ENCODE assay signal across 33 cellular contexts in genomic region chr21:17866590-17866989, GRCh38.
"Had no signal": no experiment of that assay in that cellular context is flagged by ENCODE, and none has a peak within 500 bp of the region (broad histone marks: within the 10 kb centered on the region; RNA-seq: fewer than 3 reads in every experiment).

No MANE protein-coding gene starts in this region.

- H3K27ac ChIP-seq: ascending aorta, VCaP had no signal

- H3K27me3 Mint-ChIP-seq: activated CD4-positive, alpha-beta memory T cell treated with anti-CD3 and anti-CD28 coated beads for 36 hours; activated CD4-positive, alpha-beta T cell treated with anti-CD3 and anti-CD28 coated beads, Interleukin-2, amount 10 ng/mL, durations not matched to agents 24 days and 14 days; activated CD8-positive, alpha-beta T cell treated with anti-CD3 and anti-CD28 coated beads for 36 hours; activated naive CD4-positive, alpha-beta T cell treated with anti-CD3 and anti-CD28 coated beads, Interleukin-2, amount 10 ng/mL, durations not matched to agents 7 days and 5 days; activated naive CD4-positive, alpha-beta T cell treated with anti-CD3 and anti-CD28 coated beads, Interleukin-2, amount 50 U/mL, for 24 hours; activated naive CD8-positive, alpha-beta T cell; activated naive CD8-positive, alpha-beta T cell treated with anti-CD3 and anti-CD28 coated beads, Interleukin-2, amount 10 ng/mL, durations not matched to agents 7 days and 5 days; activated naive CD8-positive, alpha-beta T cell treated with anti-CD3 and anti-CD28 coated beads, Interleukin-2, amount 50 U/mL, for 24 hours; activated T-helper 17 cell treated with anti-CD3 and anti-CD28 coated beads, Interleukin-2, amount 50 U/mL, for 72 hours had no signal

- H3K36me3 ChIP-seq: ascending aorta had no signal

- H3K27ac Mint-ChIP-seq: activated B cell treated with CpG ODN at 0.5 μM for 24 hours; activated CD4-positive, alpha-beta memory T cell treated with anti-CD3 and anti-CD28 coated beads for 36 hours; activated CD4-positive, alpha-beta T cell treated with anti-CD3 and anti-CD28 coated beads, Interleukin-2, amount 10 ng/mL, durations not matched to agents 24 days and 14 days; activated CD8-positive, alpha-beta T cell treated with anti-CD3 and anti-CD28 coated beads for 36 hours; activated naive CD4-positive, alpha-beta T cell treated with anti-CD3 and anti-CD28 coated beads, Interleukin-2, amount 50 U/mL, for 24 hours; activated naive CD8-positive, alpha-beta T cell; activated naive CD8-positive, alpha-beta T cell treated with anti-CD3 and anti-CD28 coated beads, Interleukin-2, amount 10 ng/mL, durations not matched to agents 7 days and 5 days; activated naive CD8-positive, alpha-beta T cell treated with anti-CD3 and anti-CD28 coated beads, Interleukin-2, amount 50 U/mL, for 24 hours; activated T-cell treated with anti-CD3 and anti-CD28 coated beads, Interleukin-2, amount 50 U/mL, for 72 hours; activated T-helper 1 cell treated with anti-CD3 and anti-CD28 coated beads, Interleukin-12 subunit alpha, Interleukin-12 subunit beta, Interleukin-2, Interleukin-4 antibody, amounts not matched to agents 30 ng/mL and 10 ng/mL and 1 ng/mL, durations not matched to agents 14 hours and 24 hours and 36 hours; activated T-helper 17 cell treated with anti-CD3 and anti-CD28 coated beads, Interleukin-2, amount 50 U/mL, for 72 hours; brain; T-helper 1 cell treated with Interleukin-12 subunit alpha and Interleukin-12 subunit beta and Interleukin-4 antibody, amounts not matched to agents 30 μg/mL and 1 μg/mL, for 36 hours; T-helper 2 cell treated with Interferon-gamma antibody and Interleukin-4, amounts not matched to agents 5 μg/mL and 100 μg/mL, for 36 hours had no signal

- ATAC-seq: activated CD8-positive, alpha-beta T cell treated with anti-CD3 and anti-CD28 coated beads for 36 hours; activated naive CD8-positive, alpha-beta T cell treated with anti-CD3 and anti-CD28 coated beads, Interleukin-2, amount 50 U/mL, for 24 hours; activated T-cell treated with anti-CD3 and anti-CD28 coated beads, Interleukin-2, amount 50 U/mL, for 4 hours; activated T-cell treated with anti-CD3 and anti-CD28 coated beads, Interleukin-2, amount 50 U/mL, for 72 hours; activated T-helper 17 cell treated with anti-CD3 and anti-CD28 coated beads, Interleukin-2, amount 50 U/mL, for 72 hours had no signal

- H3K4me3 Mint-ChIP-seq: activated B cell treated with CpG ODN at 0.5 μM for 24 hours; activated CD4-positive, alpha-beta memory T cell treated with anti-CD3 and anti-CD28 coated beads for 36 hours; activated CD4-positive, alpha-beta T cell treated with anti-CD3 and anti-CD28 coated beads, Interleukin-2, amount 10 ng/mL, durations not matched to agents 24 days and 14 days; activated CD8-positive, alpha-beta T cell treated with anti-CD3 and anti-CD28 coated beads for 36 hours; activated naive CD4-positive, alpha-beta T cell treated with anti-CD3 and anti-CD28 coated beads, Interleukin-2, amount 10 ng/mL, durations not matched to agents 7 days and 5 days; activated naive CD4-positive, alpha-beta T cell treated with anti-CD3 and anti-CD28 coated beads, Interleukin-2, amount 50 U/mL, for 24 hours; activated naive CD8-positive, alpha-beta T cell; activated naive CD8-positive, alpha-beta T cell treated with anti-CD3 and anti-CD28 coated beads, Interleukin-2, amount 10 ng/mL, durations not matched to agents 7 days and 5 days; activated naive CD8-positive, alpha-beta T cell treated with anti-CD3 and anti-CD28 coated beads, Interleukin-2, amount 50 U/mL, for 24 hours; activated T-cell treated with anti-CD3 and anti-CD28 coated beads, Interleukin-2, amount 50 U/mL, for 4 hours; activated T-cell treated with anti-CD3 and anti-CD28 coated beads, Interleukin-2, amount 50 U/mL, for 72 hours; activated T-helper 1 cell treated with anti-CD3 and anti-CD28 coated beads, Interleukin-12 subunit alpha, Interleukin-12 subunit beta, Interleukin-2, Interleukin-4 antibody, amounts not matched to agents 30 ng/mL and 10 ng/mL and 1 ng/mL, durations not matched to agents 14 hours and 24 hours and 36 hours; activated T-helper 17 cell treated with anti-CD3 and anti-CD28 coated beads, Interleukin-2, amount 50 U/mL, for 72 hours; brain; T-helper 1 cell treated with Interleukin-12 subunit alpha and Interleukin-12 subunit beta and Interleukin-4 antibody, amounts not matched to agents 30 μg/mL and 1 μg/mL, for 36 hours; T-helper 2 cell treated with Interferon-gamma antibody and Interleukin-4, amounts not matched to agents 5 μg/mL and 100 μg/mL, for 36 hours had no signal

- DNase-seq: activated B cell treated with CpG ODN at 0.5 μM for 24 hours; activated CD4-positive, alpha-beta memory T cell treated with anti-CD3 and anti-CD28 coated beads for 36 hours; activated CD4-positive, alpha-beta T cell treated with anti-CD3 and anti-CD28 coated beads for 4 hours; activated CD4-positive, alpha-beta T cell treated with anti-CD3 and anti-CD28 coated beads, Interleukin-2, amount 10 ng/mL, durations not matched to agents 24 days and 14 days; activated CD4-positive, alpha-beta T cell treated with anti-CD3 and anti-CD28 coated beads, Interleukin-2, amount 50 U/mL, for 1 hour; activated CD4-positive, alpha-beta T cell treated with anti-CD3 and anti-CD28 coated beads, Interleukin-2, amount 50 U/mL, for 4 hours; activated CD4-positive, CD25-positive, alpha-beta regulatory T cell treated with anti-CD3 and anti-CD28 coated beads, Interleukin-2, amount 50 U/mL, for 72 hours; activated CD8-positive, alpha-beta memory T cell treated with anti-CD3 and anti-CD28 coated beads, Interleukin-2, amount 50 U/mL, for 4 hours; activated CD8-positive, alpha-beta T cell treated with anti-CD3 and anti-CD28 coated beads for 36 hours; activated effector memory CD4-positive, alpha-beta T cell treated with anti-CD3 and anti-CD28 coated beads, Interleukin-2, amount 50 U/mL, for 16 hours; activated naive CD4-positive, alpha-beta T cell treated with anti-CD3 and anti-CD28 coated beads, Interleukin-2, amount 10 ng/mL, durations not matched to agents 7 days and 5 days; activated naive CD4-positive, alpha-beta T cell treated with Interleukin-2 at 50 U/mL for 16 hours; activated naive CD8-positive, alpha-beta T cell treated with anti-CD3 and anti-CD28 coated beads, Interleukin-2, amount 10 ng/mL, durations not matched to agents 7 days and 5 days; activated naive CD8-positive, alpha-beta T cell treated with anti-CD3 and anti-CD28 coated beads, Interleukin-2, amount 50 U/mL, for 24 hours; activated T-cell treated with anti-CD3 and anti-CD28 coated beads for 4 hours; activated T-cell treated with anti-CD3 and anti-CD28 coated beads, Interleukin-2, amount 50 U/mL, for 1 hour; activated T-cell treated with anti-CD3 and anti-CD28 coated beads, Interleukin-2, amount 50 U/mL, for 4 hours; activated T-cell treated with anti-CD3 and anti-CD28 coated beads, Interleukin-2, amount 50 U/mL, for 72 hours; amygdala; anterior cingulate cortex; central memory CD4-positive, alpha-beta T cell; T-helper 1 cell; T-helper 2 cell; T-helper 9 cell had no signal

- H3K4me3 ChIP-seq: ascending aorta had no signal

- H3K4me1 ChIP-seq: ascending aorta had no signal

- H3K9me3 ChIP-seq: ascending aorta had no signal

- H3K27me3 ChIP-seq: ascending aorta had no signal

- H3K36me3 Mint-ChIP-seq: activated CD4-positive, alpha-beta memory T cell treated with anti-CD3 and anti-CD28 coated beads for 36 hours; activated naive CD4-positive, alpha-beta T cell treated with anti-CD3 and anti-CD28 coated beads, Interleukin-2, amount 10 ng/mL, durations not matched to agents 7 days and 5 days; activated naive CD4-positive, alpha-beta T cell treated with anti-CD3 and anti-CD28 coated beads, Interleukin-2, amount 50 U/mL, for 24 hours; activated naive CD8-positive, alpha-beta T cell treated with anti-CD3 and anti-CD28 coated beads, Interleukin-2, amount 10 ng/mL, durations not matched to agents 7 days and 5 days; brain had no signal

- H3K9me3 Mint-ChIP-seq: activated B cell treated with CpG ODN at 0.5 μM for 24 hours; activated CD4-positive, alpha-beta memory T cell treated with anti-CD3 and anti-CD28 coated beads for 36 hours; activated CD8-positive, alpha-beta T cell treated with anti-CD3 and anti-CD28 coated beads for 36 hours; activated naive CD4-positive, alpha-beta T cell treated with anti-CD3 and anti-CD28 coated beads, Interleukin-2, amount 10 ng/mL, durations not matched to agents 7 days and 5 days; activated naive CD4-positive, alpha-beta T cell treated with anti-CD3 and anti-CD28 coated beads, Interleukin-2, amount 50 U/mL, for 24 hours; activated naive CD8-positive, alpha-beta T cell treated with anti-CD3 and anti-CD28 coated beads, Interleukin-2, amount 10 ng/mL, durations not matched to agents 7 days and 5 days; activated naive CD8-positive, alpha-beta T cell treated with anti-CD3 and anti-CD28 coated beads, Interleukin-2, amount 50 U/mL, for 24 hours; activated T-cell treated with anti-CD3 and anti-CD28 coated beads, Interleukin-2, amount 50 U/mL, for 4 hours; activated T-helper 1 cell treated with anti-CD3 and anti-CD28 coated beads, Interleukin-12 subunit alpha, Interleukin-12 subunit beta, Interleukin-2, Interleukin-4 antibody, amounts not matched to agents 30 ng/mL and 10 ng/mL and 1 ng/mL, durations not matched to agents 14 hours and 24 hours and 36 hours; T-helper 1 cell treated with Interleukin-12 subunit alpha and Interleukin-12 subunit beta and Interleukin-4 antibody, amounts not matched to agents 30 μg/mL and 1 μg/mL, for 36 hours; T-helper 2 cell treated with Interferon-gamma antibody and Interleukin-4, amounts not matched to agents 5 μg/mL and 100 μg/mL, for 36 hours had no signal

- H3K4me1 Mint-ChIP-seq: activated B cell treated with CpG ODN at 0.5 μM for 24 hours; activated CD4-positive, alpha-beta T cell treated with anti-CD3 and anti-CD28 coated beads, Interleukin-2, amount 10 ng/mL, durations not matched to agents 24 days and 14 days; activated naive CD4-positive, alpha-beta T cell treated with anti-CD3 and anti-CD28 coated beads, Interleukin-2, amount 10 ng/mL, durations not matched to agents 7 days and 5 days; activated naive CD4-positive, alpha-beta T cell treated with anti-CD3 and anti-CD28 coated beads, Interleukin-2, amount 50 U/mL, for 24 hours; activated naive CD8-positive, alpha-beta T cell treated with anti-CD3 and anti-CD28 coated beads, Interleukin-2, amount 10 ng/mL, durations not matched to agents 7 days and 5 days; activated naive CD8-positive, alpha-beta T cell treated with anti-CD3 and anti-CD28 coated beads, Interleukin-2, amount 50 U/mL, for 24 hours; activated T-helper 17 cell treated with anti-CD3 and anti-CD28 coated beads, Interleukin-2, amount 50 U/mL, for 72 hours; brain had no signal
